23 cellular contexts compared by ENCODE assay signal in the genomic region with DNA sequence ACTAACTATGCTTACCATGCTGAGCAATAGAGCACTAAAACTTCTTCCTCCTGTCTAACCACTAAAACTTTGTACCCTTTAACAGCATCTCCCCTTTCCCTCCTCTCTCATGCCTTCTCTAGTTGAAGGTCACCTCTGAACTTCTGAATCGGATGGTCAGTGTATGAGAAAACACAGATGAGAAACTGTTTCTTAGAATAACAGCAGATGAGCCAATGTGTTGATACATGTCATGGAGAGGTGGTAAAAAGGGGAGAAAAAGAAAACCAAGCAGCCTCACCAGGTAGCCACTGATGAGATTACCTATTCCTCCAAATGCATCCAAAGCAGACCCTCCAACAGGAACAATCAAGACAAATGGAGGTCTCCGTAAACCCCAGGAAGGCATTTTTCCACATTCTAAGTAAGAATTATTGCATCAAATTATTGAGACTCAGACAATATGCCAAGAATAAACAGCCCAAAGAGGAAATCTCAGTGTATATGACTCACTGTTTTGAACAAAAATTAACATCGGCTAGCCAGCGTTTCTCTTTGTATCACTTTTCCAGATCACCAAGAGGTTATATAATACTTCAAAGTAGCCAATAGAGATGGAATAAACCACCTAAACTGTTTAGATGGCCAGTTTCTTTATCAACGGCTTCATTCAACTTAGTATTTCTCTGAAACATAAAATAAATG.
A peak's percentile ranks its signal among the peaks of the same experiment; 100 is the strongest.
DNase-seq lines count a peak whose midpoint lies in the region; ATAC-seq and TF ChIP-seq lines count a peak whose summit lies in the region.
"Had no signal": no experiment of that assay in that cellular context is flagged by ENCODE, and none has a peak within 500 bp of the region (broad histone marks: within the 10 kb centered on the region; RNA-seq: fewer than 3 reads in every experiment).

No MANE protein-coding gene starts in this region.

- no peak for TF ChIP-seq POLR2A in suprapubic skin (IDR thresholded peaks at IDR 0.05)

- no peak overlapping the region for H3K4me3 ChIP-seq in AG04450 (ENCODE audit: low read depth, low read length)
- no peak overlapping the region for H3K4me3 ChIP-seq in cardiac fibroblast (replicated peaks in 1 of 2; ENCODE audit: low read depth in 2 of 2, low read length in 2 of 2)
- no peak overlapping the region for H3K4me3 ChIP-seq in left lung
- H3K4me3 ChIP-seq in suprapubic skin: no peak overlapping the region
- H3K4me3 ChIP-seq: upper lobe of left lung had no signal

- POLR2A ChIA-PET in AG04450 (lab: Yijun Ruan, JAX): no interaction called here

- H3K9me3 ChIP-seq in AG04450 (ENCODE audit: control insufficient read depth, insufficient read depth, low read length) (no peaks in the 10 kb centered on the region; the same call in 1 of the 2 replicates), left lung (peaks cover 0 to 6% of the 10 kb centered on the region in 2 donors), suprapubic skin (no peaks in the 10 kb centered on the region)
- H3K9me3 ChIP-seq: upper lobe of left lung had no signal

- H3K27me3 Mint-ChIP-seq in stimulated activated naive CD8-positive, alpha-beta T cell treated with anti-CD3 and anti-CD28 coated beads, Interleukin-15, amount 100 ng/mL, for 72 hours: no peaks in the 10 kb centered on the region
- H3K27me3 Mint-ChIP-seq: brain, T-helper 17 cell had no signal

- H3K4me1 Mint-ChIP-seq in stimulated activated naive CD8-positive, alpha-beta T cell treated with anti-CD3 and anti-CD28 coated beads, Interleukin-15, amount 100 ng/mL, for 72 hours: no peaks in the 10 kb centered on the region
- H3K4me1 Mint-ChIP-seq: naive thymus-derived CD4-positive, alpha-beta T cell; T-helper 17 cell had no signal

- H3K27ac Mint-ChIP-seq in stimulated activated naive CD8-positive, alpha-beta T cell treated with anti-CD3 and anti-CD28 coated beads, Interleukin-15, amount 100 ng/mL, for 72 hours: no peak overlapping the region
- H3K27ac Mint-ChIP-seq: brain; naive thymus-derived CD4-positive, alpha-beta T cell; T-helper 17 cell had no signal

- DNase-seq in AG04450 (ENCODE audit: low read depth, low spot score): peak; percentile 27
- DNase-seq in HT1080 (ENCODE audit: low read depth): peak; percentile 43
- peak; percentile 37 to 43 for DNase-seq in cardiac fibroblast (ENCODE audit: low read depth in 2 of 2)
- DNase-seq in left lung: no peak
- no peak for DNase-seq in suprapubic skin (ENCODE audit: low spot score in 2 of 2)
- no peak for DNase-seq in stimulated activated naive CD8-positive, alpha-beta T cell treated with anti-CD3 and anti-CD28 coated beads, Interleukin-15, amount 100 ng/mL, for 72 hours
- DNase-seq in NCI-H345 (lab: John Stamatoyannopoulos, UW): no peak
- DNase-seq: ACHN; activated CD4-positive, alpha-beta T cell treated with anti-CD3 and anti-CD28 coated beads for 1 hour; activated CD8-positive, alpha-beta memory T cell treated with anti-CD3 and anti-CD28 coated beads, Interleukin-2, amount 50 U/mL, for 4 hours; COR-L47; foreskin melanocyte; H7; MM.1S; naive thymus-derived CD4-positive, alpha-beta T cell; NCI-H187 treated with DMSO at 0.1 percent for 48 hours; NCI-H446 treated with DMSO at 0.1 percent for 48 hours; SHP77; stimulated activated naive CD4-positive, alpha-beta T cell; T-helper 17 cell; upper lobe of left lung had no signal

- TF ChIP-seq CTCF in AG04450 (IDR thresholded peaks at IDR 0.05; ENCODE audit: low read depth, low read length): no peak
- TF ChIP-seq CTCF in cardiac fibroblast (IDR thresholded peaks at IDR 0.05; ENCODE audit: low read depth, low read length): no peak
- no peak for TF ChIP-seq CTCF in left lung (IDR thresholded peaks at IDR 0.05)
- no peak for TF ChIP-seq CTCF in suprapubic skin (IDR thresholded peaks at IDR 0.05)

- 21% methylated on average over 5 of the region's 5 CpGs for WGBS in suprapubic skin

- no peak overlapping the region for H3K4me3 Mint-ChIP-seq in stimulated activated naive CD8-positive, alpha-beta T cell treated with anti-CD3 and anti-CD28 coated beads, Interleukin-15, amount 100 ng/mL, for 72 hours
- H3K4me3 Mint-ChIP-seq: brain; naive thymus-derived CD4-positive, alpha-beta T cell; T-helper 17 cell had no signal

- H3K4me1 ChIP-seq in left lung: no peaks in the 10 kb centered on the region
- no peaks in the 10 kb centered on the region for H3K4me1 ChIP-seq in suprapubic skin

- H3K36me3 ChIP-seq in left lung: no peaks in the 10 kb centered on the region
- H3K36me3 ChIP-seq in suprapubic skin: no peaks in the 10 kb centered on the region
- H3K36me3 ChIP-seq: upper lobe of left lung had no signal

- no peak for TF ChIP-seq EP300 in suprapubic skin (IDR thresholded peaks at IDR 0.05)

- ATAC-seq in left lung (peak; percentile 14), HG03025 (IDR thresholded peaks at IDR 0.05; ENCODE audit: low FRiP score, unreplicated experiment) (no peak)
- no peak for ATAC-seq in stimulated activated naive CD8-positive, alpha-beta T cell treated with anti-CD3 and anti-CD28 coated beads, Interleukin-15, amount 100 ng/mL, for 72 hours
- ATAC-seq: naive thymus-derived CD4-positive, alpha-beta T cell; T-helper 17 cell had no signal

- intact Hi-C loops in left lung (cut with DNase I): no loop called here

- CTCF ChIA-PET in AG04450 (lab: Charles Lee): no interaction called here

- peaks cover 10 to 13% of the 10 kb centered on the region in 2 donors for H3K9me3 Mint-ChIP-seq in stimulated activated naive CD8-positive, alpha-beta T cell treated with anti-CD3 and anti-CD28 coated beads, Interleukin-15, amount 100 ng/mL, for 72 hours

- H3K27ac ChIP-seq in AG04450 (ENCODE audit: low read depth, low read length) (no peak overlapping the region), left lung (no peak overlapping the region), suprapubic skin (no peak overlapping the region)
- H3K27ac ChIP-seq: upper lobe of left lung had no signal

- no peaks in the 10 kb centered on the region for H3K27me3 ChIP-seq in AG04450 (ENCODE audit: control insufficient read depth, insufficient read depth, low read length)
- no peaks in the 10 kb centered on the region for H3K27me3 ChIP-seq in left lung
- no peaks in the 10 kb centered on the region for H3K27me3 ChIP-seq in suprapubic skin
- H3K27me3 ChIP-seq: upper lobe of left lung had no signal

Comparison
In these comparisons a context has a peak if more than half of its experiments do, and no peak if none do; other contexts are left out.
1. DNase-seq: peak in AG04450 (single experiment), HT1080 (single experiment) and cardiac fibroblast (2 of 2); none in left lung (0 of 2), suprapubic skin (0 of 2), stimulated activated naive CD8-positive, alpha-beta T cell treated with anti-CD3 and anti-CD28 coated beads, Interleukin-15, amount 100 ng/mL, for 72 hours (0 of 2) and NCI-H345 (single experiment).